In genomic region chr3:16305121-16305541, GRCh38 we compare ENCODE assay signal across 11 cellular contexts. TPM values are rescaled to one million over a fixed set of nuclear protein-coding genes. Genes with fewer than 3 reads are reported as not detected.
A peak's percentile ranks its signal among the peaks of the same experiment; 100 is the strongest.
DNase-seq lines count a peak whose midpoint lies in the region; ATAC-seq and TF ChIP-seq lines count a peak whose summit lies in the region.
"Had no signal": no experiment of that assay in that cellular context is flagged by ENCODE, and none has a peak within 500 bp of the region (broad histone marks: within the 10 kb centered on the region; RNA-seq: fewer than 3 reads in every experiment).

No MANE protein-coding gene starts in this region.

- 92% methylated on average over 7 of the region's 7 CpGs for WGBS in esophagus muscularis mucosa

- POLR2A ChIA-PET in activated CD8-positive, alpha-beta T cell treated with anti-CD3 and anti-CD28 coated beads, Interleukin-2, amount 10 ng/mL, durations not matched to agents 7 days and 5 days (lab: Charles Lee), result interaction anchor here (2.1 to 2.7 kb wide), 3 partner anchors 10 to 17 kb away, joined by 7 to 15 read pairs (median 14); no protein-coding TSS in a partner anchor

- no peaks in the 10 kb centered on the region for H3K9me3 ChIP-seq in esophagus muscularis mucosa
- H3K9me3 ChIP-seq: adrenal gland had no signal

- peak overlapping the region; percentile 61 for H3K4me3 Mint-ChIP-seq in activated CD8-positive, alpha-beta T cell treated with anti-CD3 and anti-CD28 coated beads, Interleukin-2, amount 10 ng/mL, durations not matched to agents 7 days and 5 days
- H3K4me3 Mint-ChIP-seq in stimulated activated naive CD8-positive, alpha-beta T cell treated with anti-CD3 and anti-CD28 coated beads, Interleukin-15, Interleukin-2, amounts not matched to agents 100 ng/mL and 50 ng/mL, for 24 hours, result peak overlapping the region; percentile 59
- H3K4me3 Mint-ChIP-seq: H9 had no signal

- no peaks in the 10 kb centered on the region for H3K27me3 ChIP-seq in esophagus muscularis mucosa
- H3K27me3 ChIP-seq: adrenal gland, hepatocyte had no signal

- no peak for DNase-seq in left cardiac atrium
- DNase-seq in Right ventricle myocardium superior, result no peak
- DNase-seq in activated CD8-positive, alpha-beta T cell treated with anti-CD3 and anti-CD28 coated beads, Interleukin-2, amount 10 ng/mL, durations not matched to agents 7 days and 5 days, result peak; percentile 53
- DNase-seq in esophagus muscularis mucosa (ENCODE audit: extremely low spot score), result peak; percentile 90
- no peak for DNase-seq in AG08396 (ENCODE audit: low spot score)
- DNase-seq in midbrain (lab: John Stamatoyannopoulos, UW), result no peak
- DNase-seq: adrenal gland, H9 had no signal

- no peak for TF ChIP-seq CTCF in esophagus muscularis mucosa (IDR thresholded peaks at IDR 0.05)

- ATAC-seq in left cardiac atrium, result peak; percentile 51 to 55
- no peak for ATAC-seq in Right ventricle myocardium superior (ENCODE audit: poor library complexity)
- peak; percentile 6 for ATAC-seq in activated CD8-positive, alpha-beta T cell treated with anti-CD3 and anti-CD28 coated beads, Interleukin-2, amount 10 ng/mL, durations not matched to agents 7 days and 5 days
- no peak for ATAC-seq in GM19023 (IDR thresholded peaks at IDR 0.05; ENCODE audit: unreplicated experiment)

- no peak overlapping the region for H3K4me3 ChIP-seq in esophagus muscularis mucosa
- H3K4me3 ChIP-seq: adrenal gland, hepatocyte had no signal

- no peaks in the 10 kb centered on the region for H3K9me3 Mint-ChIP-seq in activated CD8-positive, alpha-beta T cell treated with anti-CD3 and anti-CD28 coated beads, Interleukin-2, amount 10 ng/mL, durations not matched to agents 7 days and 5 days (ENCODE audit: insufficient read depth)
- no peaks in the 10 kb centered on the region for H3K9me3 Mint-ChIP-seq in stimulated activated naive CD8-positive, alpha-beta T cell treated with anti-CD3 and anti-CD28 coated beads, Interleukin-15, Interleukin-2, amounts not matched to agents 100 ng/mL and 50 ng/mL, for 24 hours
- H3K9me3 Mint-ChIP-seq: H9 had no signal

- peak overlapping the region in 1 of 4 donors; percentile 10 for H3K27ac ChIP-seq in esophagus muscularis mucosa (replicated peaks in 1 of 4)
- H3K27ac ChIP-seq: adrenal gland, hepatocyte had no signal

- intact Hi-C loops in left cardiac atrium (cut with DNase I), result no loop called here
- intact Hi-C loops in Right ventricle myocardium superior (cut with DNase I), result no loop called here
- intact Hi-C loops in esophagus muscularis mucosa (cut with DNase I), result no loop called here

- TF ChIP-seq POLR2A in esophagus muscularis mucosa (IDR thresholded peaks at IDR 0.05; ENCODE audit: low read depth), result no peak

- no peak for TF ChIP-seq EP300 in esophagus muscularis mucosa (IDR thresholded peaks at IDR 0.05)

- peaks cover 95% of the 10 kb centered on the region for H3K4me1 Mint-ChIP-seq in activated CD8-positive, alpha-beta T cell treated with anti-CD3 and anti-CD28 coated beads, Interleukin-2, amount 10 ng/mL, durations not matched to agents 7 days and 5 days (ENCODE audit: low read depth)
- peaks cover 99% of the 10 kb centered on the region for H3K4me1 Mint-ChIP-seq in stimulated activated naive CD8-positive, alpha-beta T cell treated with anti-CD3 and anti-CD28 coated beads, Interleukin-15, Interleukin-2, amounts not matched to agents 100 ng/mL and 50 ng/mL, for 24 hours (ENCODE audit: low read depth)

- peaks cover 95% of the 10 kb centered on the region for H3K36me3 Mint-ChIP-seq in activated CD8-positive, alpha-beta T cell treated with anti-CD3 and anti-CD28 coated beads, Interleukin-2, amount 10 ng/mL, durations not matched to agents 7 days and 5 days (ENCODE audit: low read depth)
- peaks cover 69% of the 10 kb centered on the region for H3K36me3 Mint-ChIP-seq in stimulated activated naive CD8-positive, alpha-beta T cell treated with anti-CD3 and anti-CD28 coated beads, Interleukin-15, Interleukin-2, amounts not matched to agents 100 ng/mL and 50 ng/mL, for 24 hours (ENCODE audit: low read depth)

- H3K27ac Mint-ChIP-seq in activated CD8-positive, alpha-beta T cell treated with anti-CD3 and anti-CD28 coated beads, Interleukin-2, amount 10 ng/mL, durations not matched to agents 7 days and 5 days, result peak overlapping the region; percentile 86
- H3K27ac Mint-ChIP-seq in stimulated activated naive CD8-positive, alpha-beta T cell treated with anti-CD3 and anti-CD28 coated beads, Interleukin-15, Interleukin-2, amounts not matched to agents 100 ng/mL and 50 ng/mL, for 24 hours, result peak overlapping the region; percentile 83

- H3K36me3 ChIP-seq in esophagus muscularis mucosa, result peaks cover 0 to 32% (median 20%) of the 10 kb centered on the region in 4 donors
- H3K36me3 ChIP-seq: adrenal gland had no signal

- H3K27me3 Mint-ChIP-seq in activated CD8-positive, alpha-beta T cell treated with anti-CD3 and anti-CD28 coated beads, Interleukin-2, amount 10 ng/mL, durations not matched to agents 7 days and 5 days (ENCODE audit: low read depth), result no peaks in the 10 kb centered on the region
- H3K27me3 Mint-ChIP-seq in stimulated activated naive CD8-positive, alpha-beta T cell treated with anti-CD3 and anti-CD28 coated beads, Interleukin-15, Interleukin-2, amounts not matched to agents 100 ng/mL and 50 ng/mL, for 24 hours, result no peaks in the 10 kb centered on the region

- peaks cover 0 to 10% (median 3%) of the 10 kb centered on the region in 4 donors for H3K4me1 ChIP-seq in esophagus muscularis mucosa
- H3K4me1 ChIP-seq: adrenal gland had no signal

- CTCF ChIA-PET in activated CD8-positive, alpha-beta T cell treated with anti-CD3 and anti-CD28 coated beads, Interleukin-2, amount 10 ng/mL, durations not matched to agents 7 days and 5 days (lab: Charles Lee), result interaction anchor here (0.9 to 10.7 kb wide), 5 partner anchors 9 to 41 kb away, joined by 4 to 190 read pairs (median 16); no protein-coding TSS in a partner anchor

RNA-seq across cellular contexts. Expression of gene OXNAD1, which starts 40.1 kb away (rescaled TPM):
- 10 to 100 TPM; 12.8 to 15.4 TPM for total RNA-seq in left cardiac atrium
- total RNA-seq in Right ventricle myocardium superior, result 14.6 TPM
- 10 to 100 TPM; 68.2 to 69.1 TPM for total RNA-seq in activated CD8-positive, alpha-beta T cell treated with anti-CD3 and anti-CD28 coated beads, Interleukin-2, amount 10 ng/mL, durations not matched to agents 7 days and 5 days
- total RNA-seq in esophagus muscularis mucosa, result 10 to 100 TPM in 2 of 4 donors, 1 to 10 TPM in 2; 6.7 to 13.3 (median 10.2) TPM

RNA-seq across cellular contexts. Expression of gene DPH3, which starts 40.4 kb away (rescaled TPM):
- 10 to 100 TPM; 18.5 to 22.1 TPM for total RNA-seq in left cardiac atrium
- 18.1 TPM for total RNA-seq in Right ventricle myocardium superior
- total RNA-seq in activated CD8-positive, alpha-beta T cell treated with anti-CD3 and anti-CD28 coated beads, Interleukin-2, amount 10 ng/mL, durations not matched to agents 7 days and 5 days, result 10 to 100 TPM; 18.2 to 20.5 TPM
- 10 to 100 TPM; 27.2 to 50.7 (median 37.6) TPM for total RNA-seq in esophagus muscularis mucosa

Comparison
In these comparisons a context has a peak if more than half of its experiments do, and no peak if none do; other contexts are left out.
1. ATAC-seq: peak in left cardiac atrium (2 of 2) and activated CD8-positive, alpha-beta T cell treated with anti-CD3 and anti-CD28 coated beads, Interleukin-2, amount 10 ng/mL, durations not matched to agents 7 days and 5 days (single experiment); none in Right ventricle myocardium superior (single experiment) and GM19023 (single experiment).
2. DNase-seq: peak in activated CD8-positive, alpha-beta T cell treated with anti-CD3 and anti-CD28 coated beads, Interleukin-2, amount 10 ng/mL, durations not matched to agents 7 days and 5 days (single experiment) and esophagus muscularis mucosa (single experiment); none in left cardiac atrium (single experiment), Right ventricle myocardium superior (single experiment), AG08396 (single experiment) and midbrain (single experiment).